In the genomic region with DNA sequence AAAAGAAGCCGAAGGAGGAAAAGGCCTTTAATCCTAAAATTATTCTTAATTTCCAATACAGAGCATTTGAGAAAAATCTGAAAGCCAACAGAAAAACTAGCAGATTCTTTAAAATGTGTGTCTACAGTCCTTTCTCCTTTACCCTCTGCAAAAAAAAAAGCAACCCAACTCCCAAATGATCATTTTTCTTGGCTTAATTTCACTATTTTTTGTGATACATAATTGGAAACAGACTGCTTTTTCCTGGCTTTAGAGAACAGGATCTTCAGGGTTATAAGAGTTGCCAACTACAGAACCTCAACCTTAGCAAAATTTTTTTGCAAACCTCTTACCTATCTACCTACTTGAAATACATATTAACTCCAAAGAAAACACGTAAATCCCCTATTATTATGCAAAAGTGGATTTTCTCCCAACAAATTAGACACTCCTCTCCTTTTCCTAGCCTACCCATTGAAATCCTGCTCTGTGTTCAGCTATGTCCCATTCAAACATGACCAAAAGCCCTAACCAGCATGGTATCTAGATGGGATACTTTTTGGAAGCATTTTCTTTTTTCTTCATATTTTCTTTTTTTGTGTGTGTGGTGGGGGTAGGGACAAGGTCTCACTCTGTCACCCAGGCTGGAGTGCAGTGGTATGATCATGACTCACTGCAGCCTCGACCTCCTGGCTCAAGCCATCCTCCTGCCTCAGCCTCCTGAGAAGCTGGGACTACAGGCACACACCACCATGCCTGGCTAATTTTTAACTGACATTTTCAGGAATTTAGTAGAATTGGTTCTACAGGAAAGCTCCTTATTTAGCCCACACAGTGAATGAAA, we compare ENCODE assay signal across 18 cellular contexts. TPM values are rescaled to one million over a fixed set of nuclear protein-coding genes. Genes with fewer than 3 reads are reported as not detected.
DNase-seq lines count a peak whose midpoint lies in the region; ATAC-seq and TF ChIP-seq lines count a peak whose summit lies in the region.
"Had no signal": no experiment of that assay in that cellular context is flagged by ENCODE, and none has a peak within 500 bp of the region (broad histone marks: within the 10 kb centered on the region; RNA-seq: fewer than 3 reads in every experiment).

No MANE protein-coding gene starts in this region.

- no peak for TF ChIP-seq CTCF in fibroblast of mammary gland (conservative IDR thresholded peaks at IDR 0.05; ENCODE audit: control insufficient read depth, insufficient read depth, low read depth, low read length)

- H3K4me1 ChIP-seq in subcutaneous abdominal adipose tissue (ENCODE audit: control insufficient read depth in 5 of 5, insufficient read depth in 5 of 5, low read length in 5 of 5) = peaks cover 13 to 80% (median 61%) of the 10 kb centered on the region in 5 donors

- H3K4me3 Mint-ChIP-seq in activated naive CD4-positive, alpha-beta T cell treated with anti-CD3 and anti-CD28 coated beads, Interleukin-2, amount 10 ng/mL, durations not matched to agents 7 days and 5 days = no peak overlapping the region
- H3K4me3 Mint-ChIP-seq in activated T-helper 1 cell treated with anti-CD3 and anti-CD28 coated beads, Interleukin-12 subunit alpha, Interleukin-12 subunit beta, Interleukin-2, Interleukin-4 antibody, amounts not matched to agents 30 ng/mL and 10 ng/mL and 1 ng/mL, durations not matched to agents 14 hours and 24 hours and 36 hours = peak overlapping the region; percentile 73
- H3K4me3 Mint-ChIP-seq: naive B cell had no signal

- H3K27ac Mint-ChIP-seq in activated naive CD4-positive, alpha-beta T cell treated with anti-CD3 and anti-CD28 coated beads, Interleukin-2, amount 10 ng/mL, durations not matched to agents 7 days and 5 days = peak overlapping the region; percentile 16
- peak overlapping the region; percentile 87 for H3K27ac Mint-ChIP-seq in activated T-helper 1 cell treated with anti-CD3 and anti-CD28 coated beads, Interleukin-12 subunit alpha, Interleukin-12 subunit beta, Interleukin-2, Interleukin-4 antibody, amounts not matched to agents 30 ng/mL and 10 ng/mL and 1 ng/mL, durations not matched to agents 14 hours and 24 hours and 36 hours
- H3K27ac Mint-ChIP-seq: naive B cell had no signal

- H3K9me3 Mint-ChIP-seq in activated naive CD4-positive, alpha-beta T cell treated with anti-CD3 and anti-CD28 coated beads, Interleukin-2, amount 10 ng/mL, durations not matched to agents 7 days and 5 days = no peaks in the 10 kb centered on the region
- H3K9me3 Mint-ChIP-seq in activated T-helper 1 cell treated with anti-CD3 and anti-CD28 coated beads, Interleukin-12 subunit alpha, Interleukin-12 subunit beta, Interleukin-2, Interleukin-4 antibody, amounts not matched to agents 30 ng/mL and 10 ng/mL and 1 ng/mL, durations not matched to agents 14 hours and 24 hours and 36 hours = peaks cover 8% of the 10 kb centered on the region

- H3K27me3 ChIP-seq in subcutaneous abdominal adipose tissue (ENCODE audit: control insufficient read depth in 5 of 5, insufficient read depth in 4 of 5, low read length in 5 of 5) = no peaks in the 10 kb centered on the region
- H3K27me3 ChIP-seq: spleen had no signal

- CTCF ChIA-PET in activated naive CD4-positive, alpha-beta T cell treated with anti-CD3 and anti-CD28 coated beads, Interleukin-2, amount 10 ng/mL, durations not matched to agents 7 days and 5 days (lab: Charles Lee) = no interaction called here

- H3K9ac ChIP-seq in subcutaneous abdominal adipose tissue (ENCODE audit: low read length in 5 of 5) = peak overlapping the region in 4 of 5 donors; percentile 10 to 36 (median 24)

- H3K27ac ChIP-seq in subcutaneous abdominal adipose tissue (ENCODE audit: low read depth, low read length) = peak overlapping the region; percentile 82
- H3K27ac ChIP-seq: psoas muscle had no signal

- H3K4me1 Mint-ChIP-seq in activated naive CD4-positive, alpha-beta T cell treated with anti-CD3 and anti-CD28 coated beads, Interleukin-2, amount 10 ng/mL, durations not matched to agents 7 days and 5 days = peaks cover 49% of the 10 kb centered on the region
- peaks cover 62% of the 10 kb centered on the region for H3K4me1 Mint-ChIP-seq in activated T-helper 1 cell treated with anti-CD3 and anti-CD28 coated beads, Interleukin-12 subunit alpha, Interleukin-12 subunit beta, Interleukin-2, Interleukin-4 antibody, amounts not matched to agents 30 ng/mL and 10 ng/mL and 1 ng/mL, durations not matched to agents 14 hours and 24 hours and 36 hours (ENCODE audit: low read depth)
- H3K4me1 Mint-ChIP-seq: naive B cell had no signal

- H3K36me3 ChIP-seq in subcutaneous abdominal adipose tissue (ENCODE audit: control insufficient read depth in 5 of 5, insufficient read depth in 5 of 5, low read length in 5 of 5) = no peaks in the 10 kb centered on the region
- H3K36me3 ChIP-seq: spleen had no signal

- intact Hi-C loops in activated T-helper 1 cell treated with anti-CD3 and anti-CD28 coated beads, Interleukin-12 subunit alpha, Interleukin-12 subunit beta, Interleukin-2, Interleukin-4 antibody, amounts not matched to agents 30 ng/mL and 10 ng/mL and 1 ng/mL, durations not matched to agents 14 hours and 24 hours and 36 hours (cut with micrococcal nuclease) = loop anchor here (1.0 to 10.0 kb wide), 13 partner anchors 8 to 710 kb away; a partner anchor contains a TSS

- ATAC-seq in HG02870 (IDR thresholded peaks at IDR 0.05; ENCODE audit: unreplicated experiment) (no peak), HG02642 (IDR thresholded peaks at IDR 0.05; ENCODE audit: poor library complexity, unreplicated experiment) (no peak)
- ATAC-seq: PC-3, psoas muscle, SK-N-SH treated with all-trans-retinoic acid at 6 μM for 48 hours had no signal

- peaks cover 39% of the 10 kb centered on the region for H3K27me3 Mint-ChIP-seq in activated naive CD4-positive, alpha-beta T cell treated with anti-CD3 and anti-CD28 coated beads, Interleukin-2, amount 10 ng/mL, durations not matched to agents 7 days and 5 days
- H3K27me3 Mint-ChIP-seq in activated T-helper 1 cell treated with anti-CD3 and anti-CD28 coated beads, Interleukin-12 subunit alpha, Interleukin-12 subunit beta, Interleukin-2, Interleukin-4 antibody, amounts not matched to agents 30 ng/mL and 10 ng/mL and 1 ng/mL, durations not matched to agents 14 hours and 24 hours and 36 hours (ENCODE audit: insufficient read depth) = peaks cover 9% of the 10 kb centered on the region

- no peaks in the 10 kb centered on the region for H3K9me3 ChIP-seq in subcutaneous abdominal adipose tissue (ENCODE audit: control insufficient read depth in 5 of 5, low read length in 5 of 5)
- H3K9me3 ChIP-seq: psoas muscle, spleen had no signal

- H3K4me3 ChIP-seq in fibroblast of mammary gland (ENCODE audit: control insufficient read depth, low read depth, low read length) = no peak overlapping the region
- H3K4me3 ChIP-seq in subcutaneous abdominal adipose tissue (ENCODE audit: low read depth in 1 of 5, low read length in 5 of 5) = peak overlapping the region in 1 of 5 donors; percentile 33
- H3K4me3 ChIP-seq: lung, psoas muscle had no signal

- H3K36me3 Mint-ChIP-seq in activated naive CD4-positive, alpha-beta T cell treated with anti-CD3 and anti-CD28 coated beads, Interleukin-2, amount 10 ng/mL, durations not matched to agents 7 days and 5 days = peaks cover 6% of the 10 kb centered on the region
- no peaks in the 10 kb centered on the region for H3K36me3 Mint-ChIP-seq in activated T-helper 1 cell treated with anti-CD3 and anti-CD28 coated beads, Interleukin-12 subunit alpha, Interleukin-12 subunit beta, Interleukin-2, Interleukin-4 antibody, amounts not matched to agents 30 ng/mL and 10 ng/mL and 1 ng/mL, durations not matched to agents 14 hours and 24 hours and 36 hours (ENCODE audit: low read depth)
- H3K36me3 Mint-ChIP-seq: naive B cell had no signal

- no peak for DNase-seq in activated naive CD4-positive, alpha-beta T cell treated with anti-CD3 and anti-CD28 coated beads, Interleukin-2, amount 10 ng/mL, durations not matched to agents 7 days and 5 days
- no peak for DNase-seq in activated naive CD4-positive, alpha-beta T cell treated with Interleukin-2 at 50 U/mL for 16 hours
- no peak for DNase-seq in activated T-helper 1 cell treated with anti-CD3 and anti-CD28 coated beads, Interleukin-12 subunit alpha, Interleukin-12 subunit beta, Interleukin-2, Interleukin-4 antibody, amounts not matched to agents 30 ng/mL and 10 ng/mL and 1 ng/mL, durations not matched to agents 14 hours and 24 hours and 36 hours (ENCODE audit: low spot score)
- peak; percentile 67 for DNase-seq in fibroblast of mammary gland (ENCODE audit: low read depth)
- DNase-seq in C1 segment of cervical spinal cord (lab: John Stamatoyannopoulos, UW) = no peak
- DNase-seq: COR-L47, KG1, naive B cell, NCI-H1048, NCI-H774, psoas muscle, spleen had no signal

RNA-seq across cellular contexts. Expression of a gene that starts 9.0 kb away (rescaled TPM):
- 8.9 and 11.8 TPM in 2 replicates for total RNA-seq in activated T-helper 1 cell treated with anti-CD3 and anti-CD28 coated beads, Interleukin-12 subunit alpha, Interleukin-12 subunit beta, Interleukin-2, Interleukin-4 antibody, amounts not matched to agents 30 ng/mL and 10 ng/mL and 1 ng/mL, durations not matched to agents 14 hours and 24 hours and 36 hours
